In the genomic region with DNA sequence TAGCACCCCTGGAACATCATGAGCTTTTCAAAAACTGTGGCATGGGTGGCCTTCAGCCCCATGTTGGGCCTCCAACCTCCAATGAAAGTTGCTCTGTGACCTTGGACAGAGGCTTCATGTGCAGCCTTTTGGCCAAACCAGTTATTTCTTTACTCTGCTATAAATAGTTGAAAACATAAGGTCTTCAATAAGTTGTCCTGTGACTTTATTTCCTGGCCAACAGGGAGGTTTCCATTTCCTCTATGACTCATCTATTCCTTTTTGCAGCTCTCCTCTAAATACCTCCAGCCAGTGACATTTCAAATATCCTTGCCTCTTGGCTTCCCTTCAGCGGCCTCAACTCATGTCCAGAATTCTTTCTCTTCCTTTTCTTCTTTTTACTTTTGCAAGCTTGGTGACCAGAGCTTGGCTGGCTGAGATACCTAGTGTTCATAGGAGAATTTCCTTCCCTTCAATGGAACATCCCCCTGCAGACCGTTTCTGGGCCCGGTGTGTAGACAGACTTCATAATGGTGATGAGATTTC, we compare ENCODE assay signal across 12 cellular contexts. TPM values are rescaled to one million over a fixed set of nuclear protein-coding genes. Genes with fewer than 3 reads are reported as not detected.
DNase-seq lines count a peak whose midpoint lies in the region; FAIRE-seq and TF ChIP-seq lines count a peak whose summit lies in the region.
"Had no signal": no experiment of that assay in that cellular context is flagged by ENCODE, and none has a peak within 500 bp of the region (broad histone marks: within the 10 kb centered on the region; RNA-seq: fewer than 3 reads in every experiment).

No MANE protein-coding gene starts in this region.

- no peak for FAIRE-seq in bronchial epithelial cell (lab: Jason Lieb, UNC)

- peaks cover 0 to 11% (median 7%) of the 10 kb centered on the region in 11 experiments; a peak in 12 of 22 replicates for H3K9me3 ChIP-seq in BLaER1 treated with 17β-estradiol and CSF1 and Interleukin-3, amounts not matched to agents 10 nM and 100 nM (replicated peaks in 1 of 11)
- H3K9me3 ChIP-seq in MM.1S (replicated peaks; ENCODE audit: insufficient read depth, low read length): no peaks in the 10 kb centered on the region
- no peaks in the 10 kb centered on the region for H3K9me3 ChIP-seq in testis
- H3K9me3 ChIP-seq: sigmoid colon had no signal

- TF ChIP-seq CTCF in bronchial epithelial cell (IDR thresholded peaks at IDR 0.05; ENCODE audit: insufficient read depth, low read length, severe bottlenecking) (no peak), MM.1S (IDR thresholded peaks at IDR 0.05; ENCODE audit: low read length) (no peak), testis (IDR thresholded peaks at IDR 0.05) (no peak)

- H3K9me2 ChIP-seq in MM.1S (replicated peaks; ENCODE audit: insufficient read depth, low read length): no peaks in the 10 kb centered on the region

- H3K4me1 ChIP-seq in BLaER1 treated with 17β-estradiol and CSF1 and Interleukin-3, amounts not matched to agents 10 nM and 100 nM: peaks cover 6 to 32% (median 11%) of the 10 kb centered on the region in 10 experiments; a peak in 17 of 20 replicates
- H3K4me1 ChIP-seq in MM.1S (ENCODE audit: low read length) (peaks cover 8% of the 10 kb centered on the region), testis (no peaks in the 10 kb centered on the region)
- H3K4me1 ChIP-seq: sigmoid colon had no signal

- H3K27me3 ChIP-seq in BLaER1 treated with 17β-estradiol and CSF1 and Interleukin-3, amounts not matched to agents 10 nM and 100 nM: no peaks in the 10 kb centered on the region
- peaks cover 4% of the 10 kb centered on the region for H3K27me3 ChIP-seq in bronchial epithelial cell (ENCODE audit: control insufficient read depth, insufficient read depth, low read length)
- H3K27me3 ChIP-seq in MM.1S (replicated peaks; ENCODE audit: insufficient read depth, low read length): no peaks in the 10 kb centered on the region
- H3K27me3 ChIP-seq in testis: no peaks in the 10 kb centered on the region
- H3K27me3 ChIP-seq: sigmoid colon had no signal

- no peaks in the 10 kb centered on the region for H3K79me2 ChIP-seq in MM.1S (ENCODE audit: low read length)

- no peaks in the 10 kb centered on the region for H3K36me3 ChIP-seq in BLaER1 treated with 17β-estradiol and CSF1 and Interleukin-3, amounts not matched to agents 10 nM and 100 nM
- no peaks in the 10 kb centered on the region for H3K36me3 ChIP-seq in bronchial epithelial cell (ENCODE audit: control insufficient read depth, insufficient read depth, low read length)
- H3K36me3 ChIP-seq in MM.1S (replicated peaks; ENCODE audit: insufficient read depth, low read length): no peaks in the 10 kb centered on the region
- no peaks in the 10 kb centered on the region for H3K36me3 ChIP-seq in testis (ENCODE audit: low read depth, missing control alignments)
- H3K36me3 ChIP-seq: sigmoid colon had no signal

- WGBS in testis, 2 donors: 77 to 83% methylated on average over 3 of the region's 3 CpGs

- H3K4me2 ChIP-seq in BLaER1 treated with 17β-estradiol and CSF1 and Interleukin-3, amounts not matched to agents 10 nM and 100 nM: peak overlapping the region in 10 of 11 experiments; percentile 3 to 74 (median 36); a peak in 18 of 22 replicates
- no peak overlapping the region for H3K4me2 ChIP-seq in MM.1S (ENCODE audit: low read depth, low read length)

- intact Hi-C loops in testis (cut with DNase I; ENCODE audit: low total_unique reads): no loop called here

- POLR2A ChIA-PET in HEK293T (lab: Yijun Ruan, JAX): no interaction called here

- H3F3A ChIP-seq in MM.1S (ENCODE audit: insufficient read depth, low read length): no peaks in the 10 kb centered on the region

- H3K4me3 ChIP-seq in BLaER1 treated with 17β-estradiol and CSF1 and Interleukin-3, amounts not matched to agents 10 nM and 100 nM: no peak overlapping the region
- H3K4me3 ChIP-seq in bronchial epithelial cell (ENCODE audit: low read depth, low read length) (no peak overlapping the region), MM.1S (ENCODE audit: low read length) (no peak overlapping the region), testis (no peak overlapping the region)
- H3K4me3 ChIP-seq: sigmoid colon had no signal

- H3K9ac ChIP-seq in BLaER1 treated with 17β-estradiol and CSF1 and Interleukin-3, amounts not matched to agents 10 nM and 100 nM: no peak overlapping the region
- H3K9ac ChIP-seq in MM.1S (ENCODE audit: low read length): no peak overlapping the region

- DNase-seq in M059J (ENCODE audit: low read depth): peak; percentile 89
- DNase-seq in bronchial epithelial cell (ENCODE audit: low read depth): peak; percentile 42
- DNase-seq in myocyte (ENCODE audit: low read depth): peak; percentile 13
- DNase-seq in MM.1S: no peak
- no peak for DNase-seq in testis
- DNase-seq in NCI-H146 treated with DMSO at 0.1 percent for 48 hours (lab: John Stamatoyannopoulos, UW; ENCODE audit: unreplicated experiment): no peak
- no peak for DNase-seq in HEK293T (ENCODE audit: extremely low spot score)
- DNase-seq: activated naive CD4-positive, alpha-beta T cell treated with anti-CD3 and anti-CD28 coated beads, Interleukin-2, amount 50 U/mL, for 16 hours; DMS153; NCI-H1417; sigmoid colon had no signal

- peak overlapping the region in 1 of 11 experiments; percentile 45; a peak in 1 of 22 replicates for H3K27ac ChIP-seq in BLaER1 treated with 17β-estradiol and CSF1 and Interleukin-3, amounts not matched to agents 10 nM and 100 nM
- H3K27ac ChIP-seq in MM.1S (ENCODE audit: low read length) (no peak overlapping the region), testis (no peak overlapping the region)
- H3K27ac ChIP-seq: sigmoid colon had no signal

- no peaks in the 10 kb centered on the region for H4K20me1 ChIP-seq in BLaER1 treated with 17β-estradiol and CSF1 and Interleukin-3, amounts not matched to agents 10 nM and 100 nM
- no peaks in the 10 kb centered on the region for H4K20me1 ChIP-seq in MM.1S (ENCODE audit: insufficient read depth, low read length)

- no peak for TF ChIP-seq POLR2A in testis (IDR thresholded peaks at IDR 0.05)

- CTCF ChIA-PET in HEK293T (lab: Yijun Ruan, JAX): no interaction called here

- no peak overlapping the region for H2AFZ ChIP-seq in MM.1S (ENCODE audit: low read length)

TF ChIP-seq in HEK293T, 16 proteins besides CTCF, POLR2A, EP300 and RAD21:
- no peak for TF ChIP-seq BHLHE40 (IDR thresholded peaks at IDR 0.05; ENCODE audit: borderline replicate concordance)
- TF ChIP-seq ARNT (IDR thresholded peaks at IDR 0.05): no peak
- TF ChIP-seq, protein P1, sequence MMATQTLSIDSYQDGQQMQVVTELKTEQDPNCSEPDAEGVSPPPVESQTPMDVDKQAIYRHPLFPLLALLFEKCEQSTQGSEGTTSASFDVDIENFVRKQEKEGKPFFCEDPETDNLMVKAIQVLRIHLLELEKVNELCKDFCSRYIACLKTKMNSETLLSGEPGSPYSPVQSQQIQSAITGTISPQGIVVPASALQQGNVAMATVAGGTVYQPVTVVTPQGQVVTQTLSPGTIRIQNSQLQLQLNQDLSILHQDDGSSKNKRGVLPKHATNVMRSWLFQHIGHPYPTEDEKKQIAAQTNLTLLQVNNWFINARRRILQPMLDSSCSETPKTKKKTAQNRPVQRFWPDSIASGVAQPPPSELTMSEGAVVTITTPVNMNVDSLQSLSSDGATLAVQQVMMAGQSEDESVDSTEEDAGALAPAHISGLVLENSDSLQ (IDR thresholded peaks at IDR 0.05): no peak
- TF ChIP-seq FOXA1 (IDR thresholded peaks at IDR 0.05): no peak
- no peak for TF ChIP-seq LEF1 (IDR thresholded peaks at IDR 0.05; ENCODE audit: borderline replicate concordance)

RNA-seq across cellular contexts. Expression of a gene that starts 22.7 kb away (rescaled TPM):
- 0.10 and 0.20 TPM in 2 replicates for total RNA-seq in M059J (2014; rRNA removed; shearing (Covaris generic))
- total RNA-seq in bronchial epithelial cell (not detected in 2 replicates), myocyte (not detected in 2 replicates), testis (under 1 TPM; 0.19 to 0.24 TPM)
- not detected for polyA plus RNA-seq in myocyte (2012)
- 0.26 TPM for polyA plus RNA-seq in testis (ENCODE audit: insufficient read depth, low read depth, low replicate concordance)

Comparison
In these comparisons a context has a peak if more than half of its experiments do, and no peak if none do; other contexts are left out.
1. DNase-seq: peak in M059J (single experiment), bronchial epithelial cell (single experiment) and myocyte (single experiment); none in MM.1S (single experiment), testis (single experiment), NCI-H146 treated with DMSO at 0.1 percent for 48 hours (single experiment) and HEK293T (single experiment).